In the genomic region with DNA sequence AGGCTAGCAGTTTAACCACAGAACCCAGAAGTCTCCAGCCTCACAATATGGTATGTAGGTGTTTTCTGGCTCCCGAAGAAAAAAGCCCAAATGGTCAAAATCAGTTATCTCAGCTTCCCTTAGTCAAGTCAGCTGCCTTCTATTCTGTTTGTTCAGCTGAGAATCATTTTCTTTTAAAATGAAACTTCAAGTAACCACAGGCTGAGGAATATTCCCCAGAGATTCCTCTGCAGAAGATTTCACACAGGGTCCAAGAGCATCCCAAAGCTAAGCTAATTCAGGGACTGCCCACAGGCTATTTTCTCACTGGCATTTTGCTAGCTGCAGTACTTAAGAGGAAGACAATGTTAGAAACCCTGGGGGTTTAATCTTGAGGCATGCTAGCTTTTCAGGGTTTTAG, we compare ENCODE assay signal across 25 cellular contexts.
A peak's percentile ranks its signal among the peaks of the same experiment; 100 is the strongest.
DNase-seq lines count a peak whose midpoint lies in the region; ATAC-seq and TF ChIP-seq lines count a peak whose summit lies in the region.
"Had no signal": no experiment of that assay in that cellular context is flagged by ENCODE, and none has a peak within 500 bp of the region (broad histone marks: within the 10 kb centered on the region; RNA-seq: fewer than 3 reads in every experiment).

No MANE protein-coding gene starts in this region.

- H3K27me3 ChIP-seq in brain microvascular endothelial cell (replicated peaks) = no peaks in the 10 kb centered on the region
- H3K27me3 ChIP-seq: testis had no signal

- no peak for ATAC-seq in activated CD4-positive, CD25-positive, alpha-beta regulatory T cell treated with anti-CD3 and anti-CD28 coated beads, Interleukin-2, amount 50 U/mL, for 24 hours
- ATAC-seq: Panc1; right cardiac atrium; stimulated activated memory B cell treated with anti-CD40 and anti-IgM and Interleukin-4, amounts not matched to agents 10 μg/mL and 1 μg/mL and 100 μg/mL, for 72 hours had no signal

- DNase-seq in LHCN-M2 (ENCODE audit: low read depth) (peak; percentile 95), brain microvascular endothelial cell (peak; percentile 75), hepatic stellate cell (ENCODE audit: low spot score) (peak; percentile 12), stromal cell of bone marrow (ENCODE audit: low read depth) (peak; percentile 79), NCI-H187 treated with DMSO at 0.1 percent for 48 hours (lab: John Stamatoyannopoulos, UW) (no peak), COLO829 (ENCODE audit: low spot score) (no peak), coronary artery (ENCODE audit: low spot score) (no peak)
- DNase-seq: activated CD4-positive, alpha-beta T cell treated with anti-CD3 and anti-CD28 coated beads, Interleukin-2, amount 50 U/mL, for 4 hours; activated CD4-positive, CD25-positive, alpha-beta regulatory T cell; activated naive CD4-positive, alpha-beta T cell treated with anti-CD3 and anti-CD28 coated beads, Interleukin-2, amount 10 ng/mL, durations not matched to agents 7 days and 5 days; amygdala; CD4-positive, CD25-positive, alpha-beta regulatory T cell; head of caudate nucleus; kidney glomerular epithelial cell; NCI-H1436 treated with DMSO at 0.1 percent for 48 hours; NCI-H524; right cardiac atrium; SHP77 treated with DMSO at 0.1 percent for 48 hours; stimulated activated CD4-positive, alpha-beta T cell treated with anti-CD3 and anti-CD28 coated beads, Interleukin-4, amount 100 ng/mL, for 4 hours; testis had no signal

- peak overlapping the region; percentile 26 for H3K27ac ChIP-seq in brain microvascular endothelial cell
- no peak overlapping the region for H3K27ac ChIP-seq in coronary artery
- H3K27ac ChIP-seq: KMS-11, testis had no signal

- in situ Hi-C loops in brain microvascular endothelial cell (cut with HindIII; ENCODE audit: low pct_ligation_motif_present, low sequenced_read_pairs) = no loop called here

- no peaks in the 10 kb centered on the region for H3K36me3 ChIP-seq in brain microvascular endothelial cell (replicated peaks)

- TF ChIP-seq CTCF in brain microvascular endothelial cell (IDR thresholded peaks at IDR 0.05; ENCODE audit: low read depth, low read length, missing control alignments) (no peak), coronary artery (IDR thresholded peaks at IDR 0.05) (no peak)

- no peak overlapping the region for H3K4me3 ChIP-seq in brain microvascular endothelial cell (ENCODE audit: low read depth, low read length)
- H3K4me3 ChIP-seq in coronary artery = no peak overlapping the region
- H3K4me3 ChIP-seq: lung, testis had no signal

Comparison
In these comparisons a context has a peak if more than half of its experiments do, and no peak if none do; other contexts are left out.
1. DNase-seq: peak in LHCN-M2 (single experiment), brain microvascular endothelial cell (single experiment), hepatic stellate cell (single experiment) and stromal cell of bone marrow (single experiment); none in NCI-H187 treated with DMSO at 0.1 percent for 48 hours (single experiment), COLO829 (single experiment) and coronary artery (single experiment).